Comparison of ENCODE assay signal across 17 cellular contexts in the genomic region with DNA sequence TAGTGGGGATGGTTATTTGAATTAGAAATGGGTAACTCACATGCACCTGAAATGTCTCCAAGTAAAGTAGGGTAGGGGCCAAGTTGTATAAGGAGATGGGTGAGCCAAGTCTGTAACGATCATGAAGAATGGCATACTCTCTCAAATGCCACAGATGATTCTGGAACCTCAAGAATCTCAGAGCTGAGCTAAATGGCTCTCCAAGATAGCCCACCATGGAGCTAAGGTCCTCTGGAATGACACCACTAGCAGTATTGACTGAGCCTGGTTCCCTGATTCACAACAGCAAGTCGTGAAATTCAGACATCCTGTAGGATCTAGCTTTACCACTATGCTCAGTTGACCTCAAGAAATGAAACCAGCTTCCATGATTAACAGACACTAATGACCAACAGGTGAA.
DNase-seq lines count a peak whose midpoint lies in the region; ATAC-seq, FAIRE-seq and TF ChIP-seq lines count a peak whose summit lies in the region.
"Had no signal": no experiment of that assay in that cellular context is flagged by ENCODE, and none has a peak within 500 bp of the region (broad histone marks: within the 10 kb centered on the region; RNA-seq: fewer than 3 reads in every experiment).

No MANE protein-coding gene starts in this region.

- intact Hi-C loops in IMR-90 (cut with micrococcal nuclease), result no loop called here
- intact Hi-C loops in pancreas (cut with DNase I), result no loop called here
- intact Hi-C loops in adrenal gland (cut with DNase I), result no loop called here

- no peak overlapping the region for H3K23ac ChIP-seq in IMR-90 (ENCODE audit: low read depth, low read length)
- H3K23ac ChIP-seq in trophoblast cell (ENCODE audit: low read length), result no peak overlapping the region

- H4K91ac ChIP-seq in IMR-90 (ENCODE audit: insufficient read depth, low read depth, low read length) (no peak overlapping the region), trophoblast cell (ENCODE audit: low read depth, low read length) (peak overlapping the region; percentile 75)

- H3K9me3 ChIP-seq in IMR-90 (ENCODE audit: control insufficient read depth, insufficient read depth, low read length) (no peaks in the 10 kb centered on the region), trophoblast cell (ENCODE audit: insufficient read depth, low read depth, low read length) (no peaks in the 10 kb centered on the region), pancreas (no peaks in the 10 kb centered on the region), adrenal gland (replicated peaks in 1 of 3) (no peaks in the 10 kb centered on the region)
- H3K9me3 ChIP-seq: BE2C had no signal

- H4K8ac ChIP-seq in IMR-90 (ENCODE audit: low read depth in 2 of 2, low read length in 2 of 2) (no peak overlapping the region), trophoblast cell (ENCODE audit: low read depth, low read length) (no peak overlapping the region)

- no peak overlapping the region for H4K5ac ChIP-seq in IMR-90 (ENCODE audit: low read depth, low read length)

- peaks cover 17% of the 10 kb centered on the region for H3K4me1 ChIP-seq in IMR-90 (ENCODE audit: control insufficient read depth, insufficient read depth, low read length)
- H3K4me1 ChIP-seq in trophoblast cell (ENCODE audit: control insufficient read depth in 1 of 2, insufficient read depth in 2 of 2, low read length in 2 of 2), result peaks cover 23 to 31% of the 10 kb centered on the region in 2 experiments
- H3K4me1 ChIP-seq in pancreas, result peaks cover 0 to 3% (median 0%) of the 10 kb centered on the region in 3 donors
- H3K4me1 ChIP-seq in adrenal gland (replicated peaks in 1 of 2), result peaks cover 0 to 11% of the 10 kb centered on the region in 2 donors
- H3K4me1 ChIP-seq: BE2C had no signal

- H2AFZ ChIP-seq in IMR-90 (replicated peaks; ENCODE audit: low read length, poor library complexity) (no peak overlapping the region), trophoblast cell (ENCODE audit: insufficient read depth, low read length, poor library complexity) (no peak overlapping the region)

- H3K56ac ChIP-seq in IMR-90 (ENCODE audit: extremely low read depth, insufficient read depth, low read length), result no peak overlapping the region

- H2BK5ac ChIP-seq in IMR-90 (ENCODE audit: low read depth, low read length, poor library complexity, severe bottlenecking) (no peak overlapping the region), trophoblast cell (ENCODE audit: low read depth, low read length, poor library complexity) (no peak overlapping the region)

- no peak for TF ChIP-seq CTCF in AG10803 (conservative IDR thresholded peaks at IDR 0.05; ENCODE audit: low read length)
- TF ChIP-seq CTCF in IMR-90 (conservative IDR thresholded peaks at IDR 0.05; ENCODE audit: low read depth, low read length), result no peak
- TF ChIP-seq CTCF in pancreas (IDR thresholded peaks at IDR 0.05), result no peak
- no peak for TF ChIP-seq CTCF in adrenal gland (IDR thresholded peaks at IDR 0.05)

- no peak overlapping the region for H3K9ac ChIP-seq in IMR-90 (ENCODE audit: low read depth, low read length)
- no peak overlapping the region for H3K9ac ChIP-seq in trophoblast cell (ENCODE audit: low read length)

- H2AK5ac ChIP-seq in IMR-90 (ENCODE audit: low read depth, low read length) (no peak overlapping the region), trophoblast cell (ENCODE audit: low read length) (no peak overlapping the region)

- no peak overlapping the region for H2BK20ac ChIP-seq in IMR-90 (ENCODE audit: low read depth, low read length)

- H2BK12ac ChIP-seq in trophoblast cell (ENCODE audit: low read length), result peak overlapping the region; percentile 58

- no peaks in the 10 kb centered on the region for H3K27me3 ChIP-seq in IMR-90 (ENCODE audit: control insufficient read depth, insufficient read depth, low read length)
- H3K27me3 ChIP-seq in trophoblast cell (ENCODE audit: insufficient read depth, low read length), result no peaks in the 10 kb centered on the region
- H3K27me3 ChIP-seq in pancreas, result no peaks in the 10 kb centered on the region
- no peaks in the 10 kb centered on the region for H3K27me3 ChIP-seq in adrenal gland
- H3K27me3 ChIP-seq: BE2C had no signal

- H2AK9ac ChIP-seq in IMR-90 (replicated peaks; ENCODE audit: low read depth, low read length, poor library complexity), result no peak overlapping the region

- BruUV-seq in IMR-90 (replicated peaks; lab: Mats Ljungman, UMichigan), result no TSS peak

- H3K27ac ChIP-seq in IMR-90 (ENCODE audit: insufficient read depth, low read length), result no peak overlapping the region
- H3K27ac ChIP-seq in trophoblast cell (ENCODE audit: low read depth, low read length), result no peak overlapping the region
- H3K27ac ChIP-seq in pancreas, result no peak overlapping the region
- H3K27ac ChIP-seq in adrenal gland, result no peak overlapping the region
- H3K27ac ChIP-seq: C4-2B had no signal

- no peak overlapping the region for H3K4me3 ChIP-seq in AG10803 (ENCODE audit: low read length)
- no peak overlapping the region for H3K4me3 ChIP-seq in IMR-90 (ENCODE audit: insufficient read depth, low read depth, low read length)
- H3K4me3 ChIP-seq in trophoblast cell (ENCODE audit: low read depth, low read length), result no peak overlapping the region
- no peak overlapping the region for H3K4me3 ChIP-seq in pancreas
- H3K4me3 ChIP-seq in adrenal gland, result no peak overlapping the region
- H3K4me3 ChIP-seq: GM12878 had no signal

- H3K18ac ChIP-seq in IMR-90 (ENCODE audit: low read depth, low read length), result no peak overlapping the region
- no peak overlapping the region for H3K18ac ChIP-seq in trophoblast cell (ENCODE audit: low read length)

- CTCF ChIA-PET in IMR-90 (lab: Yijun Ruan, JAX), result no interaction called here

- dilution Hi-C loops in IMR-90 (cut with HindIII; ENCODE audit: low sequenced_read_pairs, unreplicated experiment), result no loop called here

- POLR2A ChIA-PET in IMR-90 (lab: Charles Lee; ENCODE audit: unreplicated experiment), result no interaction called here

- FAIRE-seq in pancreas (lab: Jason Lieb, UNC), result no peak
- FAIRE-seq: D721Med, GM12878, GM18507 had no signal

- H3K79me1 ChIP-seq in IMR-90 (ENCODE audit: low read depth in 1 of 2, low read length in 2 of 2) (peaks cover 0 to 20% of the 10 kb centered on the region in 2 experiments; a peak in 2 of 4 replicates), trophoblast cell (ENCODE audit: low read length) (peaks cover 42% of the 10 kb centered on the region)

- H3K14ac ChIP-seq in IMR-90 (replicated peaks; ENCODE audit: low read depth, low read length) (no peak overlapping the region), trophoblast cell (ENCODE audit: low read length) (no peak overlapping the region)

- TF ChIP-seq POLR2A in IMR-90 (IDR thresholded peaks at IDR 0.05; ENCODE audit: low read depth, low read length) (no peak), adrenal gland (IDR thresholded peaks at IDR 0.05) (no peak)

- H3K9me1 ChIP-seq in IMR-90 (ENCODE audit: insufficient read depth, low read length), result peaks cover 31% of the 10 kb centered on the region

- H2BK15ac ChIP-seq in IMR-90 (ENCODE audit: low read depth, low read length), result no peak overlapping the region

- 100% methylated on average over 1 of the region's 2 CpGs; no CpG with 5 or more reads in 1 of the 2 experiments for WGBS in IMR-90 (ENCODE audit: extremely low coverage in 2 of 2, insufficient read length in 1 of 2), 2 experiments
- no CpG with 5 or more reads among the region's 2 CpGs for WGBS in trophoblast cell (ENCODE audit: extremely low coverage, insufficient coverage, insufficient read length)
- WGBS in pancreas, 2 donors, result 94 to 98% methylated on average over 2 of the region's 2 CpGs
- WGBS in adrenal gland, 4 donors, result 94 to 100% (median 96%) methylated on average over 2 of the region's 2 CpGs

- peaks cover 7% of the 10 kb centered on the region for H3K79me2 ChIP-seq in trophoblast cell (ENCODE audit: control insufficient read depth, insufficient read depth, low read length, poor library complexity)

- peak overlapping the region; percentile 57 for H3K4ac ChIP-seq in IMR-90 (ENCODE audit: low read depth, low read length)
- no peak overlapping the region for H3K4ac ChIP-seq in trophoblast cell (ENCODE audit: low read depth, low read length)

- TF ChIP-seq RAD21 in IMR-90 (IDR thresholded peaks at IDR 0.05; ENCODE audit: low read length), result no peak

- H4K20me1 ChIP-seq in IMR-90 (ENCODE audit: insufficient read depth, low read length), result no peaks in the 10 kb centered on the region

- ATAC-seq in IMR-90 (ENCODE audit: low read depth) (no peak), pancreas (no peak)
- ATAC-seq: GM12878 had no signal

- H3K4me2 ChIP-seq in IMR-90 (ENCODE audit: low read depth, low read length) (no peak overlapping the region), trophoblast cell (ENCODE audit: low read length) (no peak overlapping the region)

- H3K36me3 ChIP-seq in IMR-90 (ENCODE audit: control insufficient read depth, insufficient read depth, low read length) (peaks cover 6% of the 10 kb centered on the region; the same call in 1 of the 2 replicates), trophoblast cell (ENCODE audit: control insufficient read depth in 1 of 2, insufficient read depth in 2 of 2, low read length in 2 of 2) (no peaks in the 10 kb centered on the region), pancreas (no peaks in the 10 kb centered on the region), adrenal gland (replicated peaks in 1 of 2) (no peaks in the 10 kb centered on the region)

- in situ Hi-C loops in IMR-90 (cut with MboI; ENCODE audit: low sequenced_read_pairs), result no loop called here

- no peak overlapping the region for H2BK120ac ChIP-seq in IMR-90 (ENCODE audit: low read depth, low read length)
- no peak overlapping the region for H2BK120ac ChIP-seq in trophoblast cell (ENCODE audit: insufficient read depth, low read length, poor library complexity)

- peak; percentile 5 for DNase-seq in activated effector memory CD4-positive, alpha-beta T cell treated with anti-CD3 and anti-CD28 coated beads, Interleukin-2, amount 50 U/mL, for 16 hours
- DNase-seq in activated effector memory CD4-positive, alpha-beta T cell treated with Interleukin-2 at 50 U/mL for 16 hours, result no peak
- DNase-seq in AG10803 (ENCODE audit: low read depth), result peak; percentile 38
- DNase-seq in IMR-90, result no peak
- DNase-seq in trophoblast cell, result no peak
- DNase-seq in pancreas, result no peak
- no peak for DNase-seq in adrenal gland
- no peak for DNase-seq in inferior parietal cortex (ENCODE audit: extremely low spot score)
- DNase-seq: ACHN; BE2C; CD4-positive, alpha-beta memory T cell; HCEC 1CT; HFFc6 had no signal

- H4K12ac ChIP-seq in trophoblast cell (ENCODE audit: low read depth, low read length), result no peak overlapping the region

TF ChIP-seq in IMR-90, 13 proteins besides CTCF, POLR2A, EP300 and RAD21 (continues in another document):
- no peak for TF ChIP-seq SMC3 (IDR thresholded peaks at IDR 0.05; ENCODE audit: low read depth, low read length)
- TF ChIP-seq MAFK (IDR thresholded peaks at IDR 0.05; ENCODE audit: low read depth, low read length), result no peak

Comparison
In these comparisons a context has a peak if more than half of its experiments do, and no peak if none do; other contexts are left out.
1. DNase-seq: peak in activated effector memory CD4-positive, alpha-beta T cell treated with anti-CD3 and anti-CD28 coated beads, Interleukin-2, amount 50 U/mL, for 16 hours (single experiment) and AG10803 (single experiment); none in activated effector memory CD4-positive, alpha-beta T cell treated with Interleukin-2 at 50 U/mL for 16 hours (single experiment), IMR-90 (single experiment), trophoblast cell (0 of 2), pancreas (0 of 6), adrenal gland (0 of 7) and inferior parietal cortex (single experiment).